In the genomic region with DNA sequence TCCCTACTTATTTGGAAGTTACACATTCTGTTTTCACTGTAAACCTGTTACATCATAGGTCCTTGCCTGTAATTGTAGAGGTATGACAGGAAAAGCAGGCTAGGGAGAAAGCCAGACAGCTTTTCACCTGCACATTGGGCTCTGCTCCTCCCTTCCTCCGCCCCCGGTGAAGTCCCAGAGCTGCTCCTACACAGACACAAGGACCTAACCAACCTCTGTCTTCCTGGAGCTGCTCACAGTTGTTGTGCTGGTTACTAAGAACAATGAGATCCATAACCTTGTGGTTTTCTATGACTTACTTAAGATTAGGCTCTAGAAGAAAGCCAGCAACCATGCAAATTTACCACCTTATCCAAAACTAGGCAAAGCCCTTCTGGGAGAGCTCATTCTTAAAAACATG, we compare ENCODE assay signal across 13 cellular contexts.
"Had no signal": no experiment of that assay in that cellular context is flagged by ENCODE, and none has a peak within 500 bp of the region (broad histone marks: within the 10 kb centered on the region; RNA-seq: fewer than 3 reads in every experiment).

No MANE protein-coding gene starts in this region.

- H3K4me1 ChIP-seq: breast epithelium, tibial nerve had no signal

- ATAC-seq: left colon; naive thymus-derived CD8-positive, alpha-beta T cell; right cardiac atrium; stimulated activated naive B cell treated with anti-CD40 and anti-IgM and Interleukin-4, amounts not matched to agents 10 μg/mL and 1 μg/mL and 100 μg/mL, for 72 hours had no signal

- H3K27me3 ChIP-seq: breast epithelium, tibial nerve had no signal

- H3K27ac ChIP-seq: breast epithelium, tibial nerve, VCaP had no signal

- H3K9me3 ChIP-seq: breast epithelium, tibial nerve had no signal

- H3K4me3 Mint-ChIP-seq: naive thymus-derived CD8-positive, alpha-beta T cell; stimulated activated naive B cell treated with anti-CD40 and anti-IgM and Interleukin-4, amounts not matched to agents 10 μg/mL and 1 μg/mL and 100 μg/mL, for 72 hours had no signal

- H3K27ac Mint-ChIP-seq: stimulated activated naive B cell treated with anti-CD40 and anti-IgM and Interleukin-4, amounts not matched to agents 10 μg/mL and 1 μg/mL and 100 μg/mL, for 72 hours had no signal

- H3K4me1 Mint-ChIP-seq: naive thymus-derived CD8-positive, alpha-beta T cell; stimulated activated naive B cell treated with anti-CD40 and anti-IgM and Interleukin-4, amounts not matched to agents 10 μg/mL and 1 μg/mL and 100 μg/mL, for 72 hours had no signal

- H3K27me3 Mint-ChIP-seq: naive thymus-derived CD8-positive, alpha-beta T cell; stimulated activated naive B cell treated with anti-CD40 and anti-IgM and Interleukin-4, amounts not matched to agents 10 μg/mL and 1 μg/mL and 100 μg/mL, for 72 hours had no signal

- DNase-seq: activated naive CD4-positive, alpha-beta T cell treated with anti-CD3 and anti-CD28 coated beads, Interleukin-2, amount 50 U/mL, for 16 hours; amniotic stem cell; left colon; naive thymus-derived CD8-positive, alpha-beta T cell; right cardiac atrium; small intestine; stimulated activated CD4-positive, alpha-beta T cell treated with anti-CD3 and anti-CD28 coated beads, Interleukin-1b, Interleukin-23, amount 100 ng/mL, for 48 hours; stimulated activated naive B cell treated with anti-CD40 and anti-IgM and Interleukin-4, amounts not matched to agents 10 μg/mL and 1 μg/mL and 100 μg/mL, for 72 hours; T-helper 9 cell had no signal

- H3K4me3 ChIP-seq: breast epithelium, lung, tibial nerve had no signal

- H3K36me3 ChIP-seq: breast epithelium had no signal

- H3K9me3 Mint-ChIP-seq: naive thymus-derived CD8-positive, alpha-beta T cell; stimulated activated naive B cell treated with anti-CD40 and anti-IgM and Interleukin-4, amounts not matched to agents 10 μg/mL and 1 μg/mL and 100 μg/mL, for 72 hours had no signal
